ENCODE assay signal across 8 cellular contexts in genomic region chr13:50990540-50991506, GRCh38.
DNase-seq lines count a peak whose midpoint lies in the region; TF ChIP-seq lines count a peak whose summit lies in the region.

No MANE protein-coding gene starts in this region.

- TF ChIP-seq CTCF in foreskin fibroblast (IDR thresholded peaks at IDR 0.05; ENCODE audit: low read depth, low read length) (no peak), MCF 10A (IDR thresholded peaks at IDR 0.05; ENCODE audit: unreplicated experiment) (no peak)

- no peaks in the 10 kb centered on the region for H3K36me3 Mint-ChIP-seq in activated T-cell treated with anti-CD3 and anti-CD28 coated beads, Interleukin-2, amount 50 U/mL, for 24 hours (ENCODE audit: low read depth)
- no peaks in the 10 kb centered on the region for H3K36me3 Mint-ChIP-seq in MCF 10A (ENCODE audit: insufficient read depth, unreplicated experiment)

- POLR2A ChIA-PET in MCF 10A (lab: Yijun Ruan, JAX): no interaction called here

- CTCF ChIA-PET in MCF 10A (lab: Yijun Ruan, JAX): interaction anchor here (1.5 kb wide), 1 partner anchor 20 kb away, joined by 4 read pairs; no protein-coding TSS in a partner anchor

- BruUV-seq in MCF 10A (replicated peaks; lab: Mats Ljungman, UMichigan): no TSS peak

- peak overlapping the region; percentile 6 to 40 for H3K4me3 ChIP-seq in foreskin fibroblast (ENCODE audit: low read depth in 1 of 2, low read length in 2 of 2)

- peaks cover 4% of the 10 kb centered on the region for H3K9me3 Mint-ChIP-seq in activated T-cell treated with anti-CD3 and anti-CD28 coated beads, Interleukin-2, amount 50 U/mL, for 24 hours
- H3K9me3 Mint-ChIP-seq in MCF 10A (ENCODE audit: unreplicated experiment): peaks cover 8% of the 10 kb centered on the region

- no peak overlapping the region for H3K27ac Mint-ChIP-seq in activated T-cell treated with anti-CD3 and anti-CD28 coated beads, Interleukin-2, amount 50 U/mL, for 24 hours
- no peak overlapping the region for H3K27ac Mint-ChIP-seq in MCF 10A (ENCODE audit: low read depth, unreplicated experiment)

- peak; percentile 56 for DNase-seq in EL
- peak; percentile 66 to 83 for DNase-seq in NCI-H524 (lab: John Stamatoyannopoulos, UW)
- peak; percentile 65 to 87 for DNase-seq in foreskin fibroblast
- peak; percentile 13 for DNase-seq in pons (ENCODE audit: low spot score)
- DNase-seq in activated T-cell treated with anti-CD3 and anti-CD28 coated beads, Interleukin-2, amount 50 U/mL, for 24 hours: no peak
- DNase-seq in DMS79 (lab: John Stamatoyannopoulos, UW): no peak
- no peak for DNase-seq in activated gamma-delta T cell treated with Interleukin-2 at 50 U/mL for 16 hours
- no peak for DNase-seq in MCF 10A (ENCODE audit: unreplicated experiment)

- peaks cover 20% of the 10 kb centered on the region for H3K4me1 Mint-ChIP-seq in activated T-cell treated with anti-CD3 and anti-CD28 coated beads, Interleukin-2, amount 50 U/mL, for 24 hours (ENCODE audit: low read depth)
- no peaks in the 10 kb centered on the region for H3K4me1 Mint-ChIP-seq in MCF 10A (ENCODE audit: insufficient read depth, unreplicated experiment)

- intact Hi-C loops in MCF 10A (cut with micrococcal nuclease): no loop called here

- H3K27me3 Mint-ChIP-seq in activated T-cell treated with anti-CD3 and anti-CD28 coated beads, Interleukin-2, amount 50 U/mL, for 24 hours: no peaks in the 10 kb centered on the region
- no peaks in the 10 kb centered on the region for H3K27me3 Mint-ChIP-seq in MCF 10A (ENCODE audit: insufficient read depth, unreplicated experiment)

- no peak overlapping the region for H3K4me3 Mint-ChIP-seq in activated T-cell treated with anti-CD3 and anti-CD28 coated beads, Interleukin-2, amount 50 U/mL, for 24 hours
- H3K4me3 Mint-ChIP-seq in MCF 10A (ENCODE audit: unreplicated experiment): no peak overlapping the region

Comparison
In these comparisons a context has a peak if more than half of its experiments do, and no peak if none do; other contexts are left out.
1. DNase-seq: peak in EL (single experiment), NCI-H524 (2 of 2), foreskin fibroblast (2 of 2) and pons (single experiment); none in activated T-cell treated with anti-CD3 and anti-CD28 coated beads, Interleukin-2, amount 50 U/mL, for 24 hours (single experiment), DMS79 (single experiment), activated gamma-delta T cell treated with Interleukin-2 at 50 U/mL for 16 hours (single experiment) and MCF 10A (single experiment).